14 cellular contexts compared by ENCODE assay signal in genomic region chr1:2594641-2595131, GRCh38. TPM values are rescaled to one million over a fixed set of nuclear protein-coding genes. Genes with fewer than 3 reads are reported as not detected.
"Had no signal": no experiment of that assay in that cellular context is flagged by ENCODE, and none has a peak within 500 bp of the region (broad histone marks: within the 10 kb centered on the region; RNA-seq: fewer than 3 reads in every experiment).

No MANE protein-coding gene starts in this region.

- H3K36me3 ChIP-seq: vagina had no signal

- H3K4me3 ChIP-seq: body of pancreas had no signal

- H3K27ac ChIP-seq: body of pancreas, epithelial cell of prostate, gastroesophageal sphincter, tibial artery, vagina had no signal

- H3K4me2 ChIP-seq: SK-N-SH had no signal

- H3K27ac Mint-ChIP-seq: activated CD4-positive, alpha-beta T cell treated with anti-CD3 and anti-CD28 coated beads, Interleukin-2, amount 10 ng/mL, durations not matched to agents 24 days and 14 days; nephron progenitor cell had no signal

- H3K9me3 ChIP-seq: body of pancreas, SK-N-SH, vagina had no signal

- H3K9me3 Mint-ChIP-seq: activated CD4-positive, alpha-beta T cell treated with anti-CD3 and anti-CD28 coated beads, Interleukin-2, amount 10 ng/mL, durations not matched to agents 24 days and 14 days had no signal

- DNase-seq: activated CD4-positive, alpha-beta T cell treated with anti-CD3 and anti-CD28 coated beads, Interleukin-2, amount 10 ng/mL, durations not matched to agents 24 days and 14 days; activated naive CD4-positive, alpha-beta T cell treated with anti-CD3 and anti-CD28 coated beads, Interleukin-2, amount 50 U/mL, for 16 hours; amniotic stem cell; effector memory CD4-positive, alpha-beta T cell; nephron progenitor cell had no signal

- H3K9ac ChIP-seq: SK-N-SH had no signal

- H3K27me3 ChIP-seq: body of pancreas, vagina had no signal

- H3K4me3 Mint-ChIP-seq: activated CD4-positive, alpha-beta T cell treated with anti-CD3 and anti-CD28 coated beads, Interleukin-2, amount 10 ng/mL, durations not matched to agents 24 days and 14 days; nephron progenitor cell had no signal

- ATAC-seq: gastroesophageal sphincter had no signal

RNA-seq across cellular contexts. Expression of gene MMEL1, which starts 38.1 kb away (rescaled TPM):
- total RNA-seq: body of pancreas, kidney epithelial cell, mammary epithelial cell, osteocyte had no signal
- polyA plus RNA-seq: mammary epithelial cell had no signal
